23 cellular contexts compared by ENCODE assay signal in the genomic region with DNA sequence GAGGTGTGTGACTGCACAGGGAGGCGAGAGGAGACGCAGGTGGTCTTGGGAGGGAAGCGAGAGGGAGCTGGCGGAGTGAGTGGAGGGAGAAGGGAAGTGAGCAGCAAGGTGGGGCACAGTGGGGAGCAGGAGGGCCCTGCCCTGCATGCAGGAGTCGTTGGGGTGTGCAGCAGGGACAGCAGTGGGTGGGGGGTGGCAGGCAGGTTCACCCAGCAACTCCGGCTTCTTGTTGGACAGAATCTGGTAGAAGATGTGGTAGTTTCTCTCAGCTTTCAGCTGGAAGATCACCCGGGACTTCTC. TPM values are rescaled to one million over a fixed set of nuclear protein-coding genes. Genes with fewer than 3 reads are reported as not detected.
DNase-seq lines count a peak whose midpoint lies in the region; ATAC-seq and TF ChIP-seq lines count a peak whose summit lies in the region.
"Had no signal": no experiment of that assay in that cellular context is flagged by ENCODE, and none has a peak within 500 bp of the region (broad histone marks: within the 10 kb centered on the region; RNA-seq: fewer than 3 reads in every experiment).

No MANE protein-coding gene starts in this region.

- no peak for DNase-seq in cardiac muscle cell (ENCODE audit: low read depth in 1 of 2, low spot score in 1 of 2)
- no peak for DNase-seq in cardiac septum (ENCODE audit: low spot score)
- no peak for DNase-seq in nephron progenitor cell
- peak; percentile 46 for DNase-seq in upper lobe of right lung
- no peak for DNase-seq in AG20443 (ENCODE audit: low spot score)
- DNase-seq in stimulated activated CD8-positive, alpha-beta memory T cell treated with anti-CD3 and anti-CD28 coated beads, Interleukin-4, amount 100 ng/mL, for 48 hours: no peak
- DNase-seq: BE2C; C1 segment of cervical spinal cord; CD4-positive, CD25-positive, alpha-beta regulatory T cell; CD8-positive, alpha-beta memory T cell; COR-L47; DMS 273 treated with DMSO at 0.1 percent for 48 hours; DMS53; DND-41; EL; GM23248 had no signal

- peaks cover 98% of the 10 kb centered on the region for H3K36me3 ChIP-seq in cardiac muscle cell
- no peaks in the 10 kb centered on the region for H3K36me3 ChIP-seq in OCI-LY3 (replicated peaks; ENCODE audit: low read depth, low read length)
- no peaks in the 10 kb centered on the region for H3K36me3 ChIP-seq in upper lobe of right lung
- H3K36me3 ChIP-seq: BE2C, HAP-1 had no signal

- H2AFZ ChIP-seq in OCI-LY3 (ENCODE audit: low read depth, low read length): peak overlapping the region; percentile 46; the same call in 1 of the 2 replicates
- H2AFZ ChIP-seq: GM23248 had no signal

- no peak for ATAC-seq in upper lobe of right lung
- ATAC-seq: GM12878 had no signal

- no peak overlapping the region for H3K4me3 Mint-ChIP-seq in nephron progenitor cell
- H3K4me3 Mint-ChIP-seq: CD4-positive, CD25-positive, alpha-beta regulatory T cell; CD8-positive, alpha-beta memory T cell had no signal

- no peaks in the 10 kb centered on the region for H4K20me1 ChIP-seq in OCI-LY3 (ENCODE audit: insufficient read depth, low read length)

- H3K4me3 ChIP-seq in cardiac muscle cell: peak overlapping the region; percentile 98
- H3K4me3 ChIP-seq in OCI-LY3 (ENCODE audit: low read length): peak overlapping the region; percentile 56
- H3K4me3 ChIP-seq in upper lobe of right lung: no peak overlapping the region
- H3K4me3 ChIP-seq: GM12878, GM23248, HAP-1 had no signal

- intact Hi-C loops in cardiac septum (cut with DNase I): no loop called here
- intact Hi-C loops in upper lobe of right lung (cut with DNase I): no loop called here

- H3K27ac ChIP-seq in cardiac muscle cell (peak overlapping the region; percentile 99), OCI-LY3 (ENCODE audit: low read length) (no peak overlapping the region), upper lobe of right lung (no peak overlapping the region)
- H3K27ac ChIP-seq: GM23248 had no signal

- H3K79me2 ChIP-seq in OCI-LY3 (ENCODE audit: low read length): no peaks in the 10 kb centered on the region

- no peaks in the 10 kb centered on the region for H3K36me3 Mint-ChIP-seq in nephron progenitor cell (ENCODE audit: low read depth)
- H3K36me3 Mint-ChIP-seq: CD4-positive, CD25-positive, alpha-beta regulatory T cell; CD8-positive, alpha-beta memory T cell had no signal

- H3K9ac ChIP-seq in OCI-LY3 (ENCODE audit: low read length): peak overlapping the region; percentile 16; the same call in 1 of the 2 replicates
- H3K9ac ChIP-seq: GM23248 had no signal

- peaks cover 31% of the 10 kb centered on the region for H3K27me3 Mint-ChIP-seq in nephron progenitor cell (ENCODE audit: low read depth, poor library complexity)

- peak overlapping the region; percentile 72 for H3K4me2 ChIP-seq in OCI-LY3 (ENCODE audit: low read length)

- H3K27me3 ChIP-seq in cardiac muscle cell: no peaks in the 10 kb centered on the region
- no peaks in the 10 kb centered on the region; the same call in 1 of the 2 replicates for H3K27me3 ChIP-seq in OCI-LY3 (ENCODE audit: low read depth, low read length)
- no peaks in the 10 kb centered on the region for H3K27me3 ChIP-seq in upper lobe of right lung

- peaks cover 55% of the 10 kb centered on the region for H3K4me1 Mint-ChIP-seq in nephron progenitor cell
- H3K4me1 Mint-ChIP-seq: CD4-positive, CD25-positive, alpha-beta regulatory T cell; CD8-positive, alpha-beta memory T cell had no signal

- H3K9me3 Mint-ChIP-seq in nephron progenitor cell: no peaks in the 10 kb centered on the region
- H3K9me3 Mint-ChIP-seq: CD8-positive, alpha-beta memory T cell had no signal

- H3K27ac Mint-ChIP-seq in nephron progenitor cell: peak overlapping the region; percentile 79
- H3K27ac Mint-ChIP-seq: CD8-positive, alpha-beta memory T cell had no signal

- TF ChIP-seq CTCF in cardiac muscle cell (IDR thresholded peaks at IDR 0.05; ENCODE audit: low read depth, low read length): no peak
- no peak for TF ChIP-seq CTCF in OCI-LY3 (IDR thresholded peaks at IDR 0.05; ENCODE audit: low read depth, low read length)
- no peak for TF ChIP-seq CTCF in nephron progenitor cell (IDR thresholded peaks at IDR 0.05)
- no peak for TF ChIP-seq CTCF in upper lobe of right lung (IDR thresholded peaks at IDR 0.05)

- peaks cover 33% of the 10 kb centered on the region for H3K4me1 ChIP-seq in cardiac muscle cell (ENCODE audit: low read depth)
- peaks cover 37% of the 10 kb centered on the region for H3K4me1 ChIP-seq in OCI-LY3 (ENCODE audit: low read length)
- no peaks in the 10 kb centered on the region for H3K4me1 ChIP-seq in upper lobe of right lung
- H3K4me1 ChIP-seq: BE2C, HAP-1 had no signal

- H3K9me3 ChIP-seq in cardiac muscle cell (ENCODE audit: low read depth) (no peaks in the 10 kb centered on the region), OCI-LY3 (ENCODE audit: insufficient read depth, low read length) (no peaks in the 10 kb centered on the region), upper lobe of right lung (no peaks in the 10 kb centered on the region)
- H3K9me3 ChIP-seq: BE2C, HAP-1 had no signal

RNA-seq across cellular contexts. Expression of gene MYH6, which starts 5.0 kb away (rescaled TPM):
- 4,520 and 8,484 TPM in 2 replicates for total RNA-seq in cardiac muscle cell
- 2,795 and 4,145 TPM in 2 replicates for polyA plus RNA-seq in cardiac muscle cell
- 170 TPM for total RNA-seq in cardiac septum
- total RNA-seq in upper lobe of right lung: 3.4 TPM
- total RNA-seq: A172; CD4-positive, CD25-positive, alpha-beta regulatory T cell; G401; GM12878; GM23248; H4; HT-29 had no signal
- polyA plus RNA-seq: CD4-positive, CD25-positive, alpha-beta regulatory T cell; CD8-positive, alpha-beta memory T cell; GM23248 had no signal

RNA-seq across cellular contexts. Expression of gene CMTM5, which starts 26.2 kb away (rescaled TPM):
- 0.21 and 0.49 TPM in 2 replicates for total RNA-seq in cardiac muscle cell
- 25.2 and 31.4 TPM in 2 replicates for polyA plus RNA-seq in cardiac muscle cell
- not detected for total RNA-seq in cardiac septum
- total RNA-seq in upper lobe of right lung: 0.96 TPM
- total RNA-seq: A172; CD8-positive, alpha-beta memory T cell; G401; GM12878; GM23248; H4; HT-29 had no signal
- polyA plus RNA-seq: CD4-positive, CD25-positive, alpha-beta regulatory T cell; CD8-positive, alpha-beta memory T cell; GM12878; GM23248 had no signal

RNA-seq across cellular contexts. Expression of gene IL25, which starts 30.5 kb away (rescaled TPM):
- not detected in 2 replicates for total RNA-seq in cardiac muscle cell
- 3.2 and 7.9 TPM in 2 replicates for polyA plus RNA-seq in cardiac muscle cell
- not detected for total RNA-seq in cardiac septum
- total RNA-seq in upper lobe of right lung: not detected
- total RNA-seq: A172; CD4-positive, CD25-positive, alpha-beta regulatory T cell; CD8-positive, alpha-beta memory T cell; G401; GM12878; GM23248; H4; HT-29 had no signal
- polyA plus RNA-seq: CD4-positive, CD25-positive, alpha-beta regulatory T cell; CD8-positive, alpha-beta memory T cell; GM12878; GM23248 had no signal

RNA-seq across cellular contexts. Expression of gene MYH7, which starts 32.4 kb away (rescaled TPM):
- total RNA-seq in cardiac muscle cell (82.8 and 134 TPM in 2 replicates), cardiac septum (13,582 TPM), upper lobe of right lung (0.12 TPM)
- 66.2 and 117 TPM in 2 replicates for polyA plus RNA-seq in cardiac muscle cell
- total RNA-seq: A172; CD4-positive, CD25-positive, alpha-beta regulatory T cell; CD8-positive, alpha-beta memory T cell; G401; GM23248; H4; HT-29 had no signal
- polyA plus RNA-seq: CD4-positive, CD25-positive, alpha-beta regulatory T cell; CD8-positive, alpha-beta memory T cell; GM23248 had no signal

RNA-seq across cellular contexts. Expression of gene EFS, which starts 38.1 kb away (rescaled TPM):
- 20.5 and 36.6 TPM in 2 replicates for total RNA-seq in cardiac muscle cell
- 16.7 and 22.2 TPM in 2 replicates for polyA plus RNA-seq in cardiac muscle cell
- total RNA-seq in cardiac septum: 3.7 TPM
- 10.4 TPM for total RNA-seq in upper lobe of right lung
- total RNA-seq: A172; CD4-positive, CD25-positive, alpha-beta regulatory T cell; CD8-positive, alpha-beta memory T cell; G401; H4; HT-29 had no signal
- polyA plus RNA-seq: CD4-positive, CD25-positive, alpha-beta regulatory T cell; CD8-positive, alpha-beta memory T cell; GM12878 had no signal

Comparison
In these comparisons a context has a peak if more than half of its experiments do, and no peak if none do; other contexts are left out.
1. RNA of gene MYH6, which starts 5.0 kb away (total RNA-seq): 4,520 to 8,484 TPM in cardiac muscle cell; 170 TPM in cardiac septum (single experiment) and 3.4 TPM in upper lobe of right lung (single experiment); every median in the first group is over 10 times any median in the second.